ENCODE assay signal across 1 cellular context in the genomic region with DNA sequence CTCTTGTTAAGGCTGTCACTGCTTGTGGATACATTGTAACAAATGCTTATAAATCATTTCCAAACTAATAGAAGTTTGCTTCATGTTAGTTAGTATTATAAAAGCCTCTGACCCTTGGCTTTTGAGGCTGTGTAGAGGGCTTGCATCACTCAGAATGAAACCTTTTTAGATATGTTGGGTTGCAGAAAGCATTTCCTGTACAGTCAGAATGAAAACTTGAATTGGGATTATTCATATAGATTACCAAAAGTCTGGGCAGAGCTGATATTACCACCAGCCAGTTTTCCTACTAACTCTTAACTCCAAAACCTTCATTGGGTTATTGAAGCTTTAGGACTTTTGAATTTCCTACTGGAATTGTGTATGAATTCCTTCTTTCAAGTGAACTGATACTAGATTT.
TF ChIP-seq lines count a peak whose summit lies in the region.

No MANE protein-coding gene starts in this region.

TF ChIP-seq in SK-N-SH, 30 proteins besides CTCF, POLR2A, EP300 and RAD21 (continued from another document):
- TF ChIP-seq NRF1 (IDR thresholded peaks at IDR 0.05; ENCODE audit: low read depth, low read length) (no peak), FOSL2 (IDR thresholded peaks at IDR 0.05; ENCODE audit: borderline replicate concordance, low read depth) (no peak), TCF12 (IDR thresholded peaks at IDR 0.05) (no peak), NFIC (IDR thresholded peaks at IDR 0.05; ENCODE audit: borderline replicate concordance) (no peak)
